8 cellular contexts compared by ENCODE assay signal in the genomic region with DNA sequence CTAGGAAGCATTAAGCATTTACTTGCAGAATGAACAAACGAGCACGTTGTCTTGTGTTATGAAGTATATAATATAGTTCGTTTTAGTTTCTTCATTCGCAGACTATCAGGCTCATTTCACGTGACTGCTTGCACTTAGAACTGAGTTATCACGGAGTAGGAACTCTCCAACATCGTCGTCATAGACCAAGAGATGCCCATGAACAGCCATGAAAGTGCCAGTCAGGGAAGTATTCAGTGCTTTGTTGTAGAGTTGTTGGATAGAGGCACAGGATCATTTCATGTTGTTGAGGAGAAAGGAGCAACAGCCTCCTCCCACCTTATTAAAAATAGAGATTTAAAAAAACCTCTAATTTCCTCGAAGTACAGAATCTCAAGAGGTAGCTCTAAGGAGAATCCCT. TPM values are rescaled to one million over a fixed set of nuclear protein-coding genes. Genes with fewer than 3 reads are reported as not detected.
A peak's percentile ranks its signal among the peaks of the same experiment; 100 is the strongest.
DNase-seq lines count a peak whose midpoint lies in the region; ATAC-seq and TF ChIP-seq lines count a peak whose summit lies in the region.

No MANE protein-coding gene starts in this region.

- H3K9me3 Mint-ChIP-seq in CD8-positive, alpha-beta T cell = no peaks in the 10 kb centered on the region
- H3K9me3 Mint-ChIP-seq in chondrocyte (ENCODE audit: low read depth) = no peaks in the 10 kb centered on the region

- no peak for ATAC-seq in CD8-positive, alpha-beta T cell
- no peak for ATAC-seq in HG03565 (IDR thresholded peaks at IDR 0.05; ENCODE audit: unreplicated experiment)

- H3K9ac ChIP-seq in neural cell (ENCODE audit: low read length) = peak overlapping the region; percentile 84

- intact Hi-C loops in CD8-positive, alpha-beta T cell (cut with DNase I, micrococcal nuclease) = loop anchor here (5.0 to 10.0 kb wide), 10 partner anchors 200 to 972 kb away; a partner anchor contains a TSS

- no peak for TF ChIP-seq EP300 in neural cell (conservative IDR thresholded peaks at IDR 0.05; ENCODE audit: poor library complexity, severe bottlenecking)

- peak overlapping the region; percentile 72 for H3K4me2 ChIP-seq in neural cell (ENCODE audit: low read length)

- peaks cover 11% of the 10 kb centered on the region for H3K4me1 ChIP-seq in CD8-positive, alpha-beta T cell (ENCODE audit: insufficient read depth, low read length)

- H3K4me1 Mint-ChIP-seq in CD8-positive, alpha-beta T cell (ENCODE audit: low read depth) = peaks cover 15% of the 10 kb centered on the region
- peaks cover 11% of the 10 kb centered on the region for H3K4me1 Mint-ChIP-seq in chondrocyte (ENCODE audit: low read depth)

- CTCF ChIA-PET in CD8-positive, alpha-beta T cell (lab: Charles Lee) = interaction anchor here (0.9 to 1.8 kb wide), 3 partner anchors 13 to 223 kb away, joined by 3 to 6 read pairs (median 3); no protein-coding TSS in a partner anchor

- peak overlapping the region; percentile 65 for H2AFZ ChIP-seq in neural cell (ENCODE audit: low read depth, low read length)

- DNase-seq in CD8-positive, alpha-beta T cell = no peak
- DNase-seq in Jurkat, Clone E6-1 (ENCODE audit: low read depth, low spot score) = no peak
- DNase-seq in chondrocyte (ENCODE audit: low spot score) (no peak), NCI-H69 (lab: John Stamatoyannopoulos, UW) (no peak), cortex of kidney (lab: John Stamatoyannopoulos, UW) (no peak)
- no peak for DNase-seq in activated CD4-positive, CD25-positive, alpha-beta regulatory T cell treated with anti-CD3 and anti-CD28 coated beads, Interleukin-2, amount 50 U/mL, for 72 hours

- no peak for TF ChIP-seq CTCF in CD8-positive, alpha-beta T cell (IDR thresholded peaks at IDR 0.05)
- no peak for TF ChIP-seq CTCF in chondrocyte (IDR thresholded peaks at IDR 0.05)
- TF ChIP-seq CTCF in neural cell (IDR thresholded peaks at IDR 0.05; ENCODE audit: poor library complexity, severe bottlenecking) = no peak

- POLR2A ChIA-PET in CD8-positive, alpha-beta T cell (lab: Charles Lee) = interaction anchor here (0.6 to 1.1 kb wide), 3 partner anchors 72 to 226 kb away, joined by 4 to 6 read pairs (median 4); a partner anchor contains a TSS

- peaks cover 19% of the 10 kb centered on the region for H3K27me3 Mint-ChIP-seq in CD8-positive, alpha-beta T cell (ENCODE audit: low read depth)
- H3K27me3 Mint-ChIP-seq in chondrocyte (ENCODE audit: low read depth) = no peaks in the 10 kb centered on the region

- peak overlapping the region; percentile 73 for H3K4me3 ChIP-seq in CD8-positive, alpha-beta T cell (ENCODE audit: low read depth, low read length)
- H3K4me3 ChIP-seq in Jurkat, Clone E6-1 (ENCODE audit: low read length) = peak overlapping the region; percentile 64
- H3K4me3 ChIP-seq in neural cell (ENCODE audit: low read length) = peak overlapping the region; percentile 97

- H3K79me2 ChIP-seq in neural cell (replicated peaks; ENCODE audit: insufficient read depth, low read length) = no peaks in the 10 kb centered on the region

- no peaks in the 10 kb centered on the region for H3K9me2 ChIP-seq in neural cell (ENCODE audit: insufficient read depth, low read length)

- no peaks in the 10 kb centered on the region for H3K36me3 ChIP-seq in CD8-positive, alpha-beta T cell (ENCODE audit: insufficient read depth, low read length)
- H3K36me3 ChIP-seq in neural cell (ENCODE audit: insufficient read depth, low read length) = no peaks in the 10 kb centered on the region

- no peaks in the 10 kb centered on the region for H3K9me3 ChIP-seq in CD8-positive, alpha-beta T cell (ENCODE audit: low read length)
- H3K9me3 ChIP-seq in neural cell (ENCODE audit: low read length) = no peaks in the 10 kb centered on the region

- H3K27me3 ChIP-seq in CD8-positive, alpha-beta T cell (ENCODE audit: insufficient read depth, low read length) = no peaks in the 10 kb centered on the region
- H3K27me3 ChIP-seq in neural cell (ENCODE audit: insufficient read depth, low read depth, low read length) = no peaks in the 10 kb centered on the region

- H3K36me3 Mint-ChIP-seq in CD8-positive, alpha-beta T cell = peaks cover 2% of the 10 kb centered on the region
- peaks cover 2% of the 10 kb centered on the region for H3K36me3 Mint-ChIP-seq in chondrocyte (ENCODE audit: low read depth)

- peak overlapping the region; percentile 35 for H3K27ac ChIP-seq in CD8-positive, alpha-beta T cell (ENCODE audit: low read depth, low read length)
- peak overlapping the region; percentile 57 for H3K27ac ChIP-seq in neural cell (ENCODE audit: low read length)

- no peaks in the 10 kb centered on the region for H4K20me1 ChIP-seq in neural cell (ENCODE audit: insufficient read depth)

- H3K4me3 Mint-ChIP-seq in CD8-positive, alpha-beta T cell = peak overlapping the region; percentile 94
- H3K4me3 Mint-ChIP-seq in chondrocyte (ENCODE audit: unreplicated experiment) = peak overlapping the region; percentile 93

- H3F3A ChIP-seq in neural cell (ENCODE audit: insufficient read depth, low read length, poor library complexity, severe bottlenecking) = no peaks in the 10 kb centered on the region

- H3K27ac Mint-ChIP-seq in CD8-positive, alpha-beta T cell = peak overlapping the region; percentile 27
- H3K27ac Mint-ChIP-seq in chondrocyte (ENCODE audit: unreplicated experiment) = no peak overlapping the region

- no peak for TF ChIP-seq RAD21 in neural cell (conservative IDR thresholded peaks at IDR 0.05)

TF ChIP-seq in neural cell, 6 proteins besides CTCF, POLR2A, EP300 and RAD21:
- no peak for TF ChIP-seq SMC3 (conservative IDR thresholded peaks at IDR 0.05; ENCODE audit: poor library complexity)
- TF ChIP-seq POLR2AphosphoS5 (IDR thresholded peaks at IDR 0.05) = no peak
- TF ChIP-seq MXI1 (conservative IDR thresholded peaks at IDR 0.05; ENCODE audit: poor library complexity, severe bottlenecking) = no peak
- no peak for TF ChIP-seq EZH2 (IDR thresholded peaks at IDR 0.05; ENCODE audit: borderline replicate concordance, insufficient read depth, low read length, poor library complexity, severe bottlenecking)
- TF ChIP-seq TAF1 (IDR thresholded peaks at IDR 0.05; ENCODE audit: low read depth) = no peak
- TF ChIP-seq, protein P1, sequence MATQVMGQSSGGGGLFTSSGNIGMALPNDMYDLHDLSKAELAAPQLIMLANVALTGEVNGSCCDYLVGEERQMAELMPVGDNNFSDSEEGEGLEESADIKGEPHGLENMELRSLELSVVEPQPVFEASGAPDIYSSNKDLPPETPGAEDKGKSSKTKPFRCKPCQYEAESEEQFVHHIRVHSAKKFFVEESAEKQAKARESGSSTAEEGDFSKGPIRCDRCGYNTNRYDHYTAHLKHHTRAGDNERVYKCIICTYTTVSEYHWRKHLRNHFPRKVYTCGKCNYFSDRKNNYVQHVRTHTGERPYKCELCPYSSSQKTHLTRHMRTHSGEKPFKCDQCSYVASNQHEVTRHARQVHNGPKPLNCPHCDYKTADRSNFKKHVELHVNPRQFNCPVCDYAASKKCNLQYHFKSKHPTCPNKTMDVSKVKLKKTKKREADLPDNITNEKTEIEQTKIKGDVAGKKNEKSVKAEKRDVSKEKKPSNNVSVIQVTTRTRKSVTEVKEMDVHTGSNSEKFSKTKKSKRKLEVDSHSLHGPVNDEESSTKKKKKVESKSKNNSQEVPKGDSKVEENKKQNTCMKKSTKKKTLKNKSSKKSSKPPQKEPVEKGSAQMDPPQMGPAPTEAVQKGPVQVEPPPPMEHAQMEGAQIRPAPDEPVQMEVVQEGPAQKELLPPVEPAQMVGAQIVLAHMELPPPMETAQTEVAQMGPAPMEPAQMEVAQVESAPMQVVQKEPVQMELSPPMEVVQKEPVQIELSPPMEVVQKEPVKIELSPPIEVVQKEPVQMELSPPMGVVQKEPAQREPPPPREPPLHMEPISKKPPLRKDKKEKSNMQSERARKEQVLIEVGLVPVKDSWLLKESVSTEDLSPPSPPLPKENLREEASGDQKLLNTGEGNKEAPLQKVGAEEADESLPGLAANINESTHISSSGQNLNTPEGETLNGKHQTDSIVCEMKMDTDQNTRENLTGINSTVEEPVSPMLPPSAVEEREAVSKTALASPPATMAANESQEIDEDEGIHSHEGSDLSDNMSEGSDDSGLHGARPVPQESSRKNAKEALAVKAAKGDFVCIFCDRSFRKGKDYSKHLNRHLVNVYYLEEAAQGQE (IDR thresholded peaks at IDR 0.05; ENCODE audit: borderline replicate concordance) = no peak
TF ChIP-seq in neural cell: peak in this region for 0.

RNA-seq across cellular contexts. Expression of a gene that starts 1.0 kb away (rescaled TPM):
- under 1 TPM; 0.57 to 0.58 TPM for total RNA-seq in CD8-positive, alpha-beta T cell
- polyA plus RNA-seq in Jurkat, Clone E6-1 (2012; ENCODE audit: insufficient read depth, insufficient read length) = 8.5 TPM
- 6.0 to 12.3 TPM (median 12.1 TPM) in 3 replicates for total RNA-seq in chondrocyte
- 14.5 and 17.5 TPM in 2 replicates for polyA plus RNA-seq in neural cell
- polyA minus RNA-seq in neural cell = 14.1 and 15.3 TPM in 2 replicates
